ENCODE assay signal across 2 cellular contexts in genomic region chr17:78599419-78599818, GRCh38.
TF ChIP-seq lines count a peak whose summit lies in the region.

No MANE protein-coding gene starts in this region.

TF ChIP-seq in SK-N-SH, 30 proteins besides CTCF, POLR2A, EP300 and RAD21 (continued from another document):
- TF ChIP-seq ZBTB33 (IDR thresholded peaks at IDR 0.05; ENCODE audit: borderline replicate concordance, low read depth) (no peak), EZH2phosphoT487 (IDR thresholded peaks at IDR 0.05; ENCODE audit: borderline replicate concordance, low read depth) (no peak), CHD2 (IDR thresholded peaks at IDR 0.05; ENCODE audit: low read length, partially characterized antibody) (no peak), YY1 (IDR thresholded peaks at IDR 0.05; ENCODE audit: low read depth) (no peak), USF1 (IDR thresholded peaks at IDR 0.05; ENCODE audit: borderline replicate concordance, low read depth) (no peak), FOXJ3 (CRISPR knock-in tag; IDR thresholded peaks at IDR 0.05) (no peak), MAX (IDR thresholded peaks at IDR 0.05; ENCODE audit: low read depth) (no peak), POLR2AphosphoS5 (IDR thresholded peaks at IDR 0.05; ENCODE audit: low read depth, low read length) (no peak)

TF ChIP-seq in SK-N-SH treated with all-trans-retinoic acid at 6 μM for 48 hours, 23 proteins besides CTCF, POLR2A, EP300 and RAD21 (continued from another document):
- no peak for TF ChIP-seq PATZ1 (CRISPR knock-in tag; IDR thresholded peaks at IDR 0.05; ENCODE audit: borderline replicate concordance)
- no peak for TF ChIP-seq POU6F1 (CRISPR knock-in tag; IDR thresholded peaks at IDR 0.05; ENCODE audit: borderline replicate concordance, low read depth)
- TF ChIP-seq ZFP30 (CRISPR knock-in tag; IDR thresholded peaks at IDR 0.05) = no peak
- no peak for TF ChIP-seq OSR1 (CRISPR knock-in tag; IDR thresholded peaks at IDR 0.05)
- TF ChIP-seq PPARA (CRISPR knock-in tag; IDR thresholded peaks at IDR 0.05; ENCODE audit: borderline replicate concordance) = no peak
- no peak for TF ChIP-seq ZNF565 (CRISPR knock-in tag; conservative IDR thresholded peaks at IDR 0.05; ENCODE audit: low read depth)
- TF ChIP-seq SNAI2 (CRISPR knock-in tag; IDR thresholded peaks at IDR 0.05) = no peak
- TF ChIP-seq CREB5 (CRISPR knock-in tag; IDR thresholded peaks at IDR 0.05; ENCODE audit: low read depth) = no peak
- no peak for TF ChIP-seq ZNF8 (CRISPR knock-in tag; IDR thresholded peaks at IDR 0.05)
- no peak for TF ChIP-seq ZFP3 (CRISPR knock-in tag; IDR thresholded peaks at IDR 0.05)
